In genomic region chr2:10566021-10566420, GRCh38 we compare ENCODE assay signal across 21 cellular contexts.
DNase-seq lines count a peak whose midpoint lies in the region; ATAC-seq lines count a peak whose summit lies in the region.
"Had no signal": no experiment of that assay in that cellular context is flagged by ENCODE, and none has a peak within 500 bp of the region (broad histone marks: within the 10 kb centered on the region; RNA-seq: fewer than 3 reads in every experiment).

No MANE protein-coding gene starts in this region.

- H3K36me3 Mint-ChIP-seq in immature natural killer cell = peaks cover 19 to 30% (median 27%) of the 10 kb centered on the region in 3 donors

- peak; percentile 75 for DNase-seq in EH (ENCODE audit: low read depth)
- DNase-seq in SW480 (ENCODE audit: low spot score) = peak; percentile 41
- peak; percentile 64 for DNase-seq in kidney tubule cell (ENCODE audit: low spot score)
- peak; percentile 9 for DNase-seq in pons (ENCODE audit: low spot score)
- DNase-seq in NCI-H524 (lab: John Stamatoyannopoulos, UW) = no peak
- DNase-seq in immature natural killer cell = no peak
- DNase-seq: activated CD4-positive, alpha-beta memory T cell treated with anti-CD3 and anti-CD28 coated beads for 36 hours; activated naive CD4-positive, alpha-beta T cell treated with anti-CD3 and anti-CD28 coated beads, Interleukin-2, amount 10 ng/mL, durations not matched to agents 7 days and 5 days; amygdala; Caco-2; left colon; NCI-H1048; NCI-H2107; NCI-H446; right lobe of liver; stimulated activated CD4-positive, alpha-beta T cell treated with anti-CD3 and anti-CD28 coated beads, Interleukin-2, amount 100 ng/mL, for 48 hours; thyroid gland had no signal

- no peaks in the 10 kb centered on the region for H3K9me3 Mint-ChIP-seq in immature natural killer cell
- H3K9me3 Mint-ChIP-seq: activated CD4-positive, alpha-beta memory T cell treated with anti-CD3 and anti-CD28 coated beads for 36 hours; activated naive CD4-positive, alpha-beta T cell treated with anti-CD3 and anti-CD28 coated beads, Interleukin-2, amount 10 ng/mL, durations not matched to agents 7 days and 5 days; T-helper 1 cell treated with Interleukin-12 subunit alpha and Interleukin-12 subunit beta and Interleukin-4 antibody, amounts not matched to agents 30 μg/mL and 1 μg/mL, for 36 hours had no signal

- H3K4me1 Mint-ChIP-seq in immature natural killer cell = no peaks in the 10 kb centered on the region
- H3K4me1 Mint-ChIP-seq: activated naive CD4-positive, alpha-beta T cell treated with anti-CD3 and anti-CD28 coated beads, Interleukin-2, amount 10 ng/mL, durations not matched to agents 7 days and 5 days had no signal

- no peak for ATAC-seq in HG03159 (IDR thresholded peaks at IDR 0.05; ENCODE audit: unreplicated experiment)
- ATAC-seq: activated CD4-positive, CD25-positive, alpha-beta regulatory T cell treated with anti-CD3 and anti-CD28 coated beads, Interleukin-2, amount 50 U/mL, for 24 hours; gastroesophageal sphincter; left colon; right lobe of liver had no signal

- H3K27ac Mint-ChIP-seq in immature natural killer cell = peak overlapping the region in 1 of 6 donors; percentile 27
- H3K27ac Mint-ChIP-seq: activated CD4-positive, alpha-beta memory T cell treated with anti-CD3 and anti-CD28 coated beads for 36 hours; activated naive CD4-positive, alpha-beta T cell treated with anti-CD3 and anti-CD28 coated beads, Interleukin-2, amount 10 ng/mL, durations not matched to agents 7 days and 5 days; T-helper 1 cell treated with Interleukin-12 subunit alpha and Interleukin-12 subunit beta and Interleukin-4 antibody, amounts not matched to agents 30 μg/mL and 1 μg/mL, for 36 hours had no signal

- H3K27me3 Mint-ChIP-seq in immature natural killer cell (ENCODE audit: low read depth in 3 of 3) = peaks cover 0 to 3% (median 2%) of the 10 kb centered on the region in 3 donors
- H3K27me3 Mint-ChIP-seq: activated CD4-positive, alpha-beta memory T cell treated with anti-CD3 and anti-CD28 coated beads for 36 hours; activated naive CD4-positive, alpha-beta T cell treated with anti-CD3 and anti-CD28 coated beads, Interleukin-2, amount 10 ng/mL, durations not matched to agents 7 days and 5 days had no signal

- no peak overlapping the region for H3K4me3 Mint-ChIP-seq in immature natural killer cell
- H3K4me3 Mint-ChIP-seq: activated CD4-positive, alpha-beta memory T cell treated with anti-CD3 and anti-CD28 coated beads for 36 hours; activated naive CD4-positive, alpha-beta T cell treated with anti-CD3 and anti-CD28 coated beads, Interleukin-2, amount 10 ng/mL, durations not matched to agents 7 days and 5 days; T-helper 1 cell treated with Interleukin-12 subunit alpha and Interleukin-12 subunit beta and Interleukin-4 antibody, amounts not matched to agents 30 μg/mL and 1 μg/mL, for 36 hours had no signal

Comparison
In these comparisons a context has a peak if more than half of its experiments do, and no peak if none do; other contexts are left out.
1. DNase-seq: peak in EH (single experiment), SW480 (single experiment), kidney tubule cell (single experiment) and pons (single experiment); none in NCI-H524 (0 of 2) and immature natural killer cell (0 of 3).